20 cellular contexts compared by ENCODE assay signal in genomic region chr6:129475477-129476247, GRCh38.
DNase-seq lines count a peak whose midpoint lies in the region; ATAC-seq, FAIRE-seq and TF ChIP-seq lines count a peak whose summit lies in the region.
"Had no signal": no experiment of that assay in that cellular context is flagged by ENCODE, and none has a peak within 500 bp of the region (broad histone marks: within the 10 kb centered on the region; RNA-seq: fewer than 3 reads in every experiment).

No MANE protein-coding gene starts in this region.

- no peaks in the 10 kb centered on the region for H3K36me3 Mint-ChIP-seq in type B pancreatic cell
- H3K36me3 Mint-ChIP-seq: memory B cell had no signal

- TF ChIP-seq CTCF in right atrium auricular region (IDR thresholded peaks at IDR 0.05): no peak
- TF ChIP-seq CTCF in heart left ventricle (IDR thresholded peaks at IDR 0.05): no peak
- TF ChIP-seq CTCF in type B pancreatic cell (conservative IDR thresholded peaks at IDR 0.05): no peak

- H3K27ac ChIP-seq in right atrium auricular region: no peak overlapping the region
- H3K27ac ChIP-seq in heart left ventricle: peak overlapping the region in 1 of 12 donors; percentile 2
- H3K27ac ChIP-seq: sigmoid colon had no signal

- peaks cover 0 to 4% of the 10 kb centered on the region in 2 donors for H3K4me1 ChIP-seq in right atrium auricular region
- peaks cover 0 to 19% (median 11%) of the 10 kb centered on the region in 12 donors for H3K4me1 ChIP-seq in heart left ventricle
- H3K4me1 ChIP-seq: sigmoid colon had no signal

- ATAC-seq in Right ventricle myocardium superior (ENCODE audit: poor library complexity) (peak; percentile 36), heart left ventricle (peak in 3 of 4 donors; percentile 18 to 62 (median 22)), GM21447 (IDR thresholded peaks at IDR 0.05; ENCODE audit: unreplicated experiment) (no peak)
- ATAC-seq: GM12878 had no signal

- no peaks in the 10 kb centered on the region for H3K27me3 ChIP-seq in right atrium auricular region
- no peaks in the 10 kb centered on the region for H3K27me3 ChIP-seq in heart left ventricle
- H3K27me3 ChIP-seq: sigmoid colon had no signal

- H3K9me3 ChIP-seq in right atrium auricular region (no peaks in the 10 kb centered on the region), heart left ventricle (no peaks in the 10 kb centered on the region)
- H3K9me3 ChIP-seq: sigmoid colon had no signal

- H3K4me3 Mint-ChIP-seq in type B pancreatic cell: no peak overlapping the region
- H3K4me3 Mint-ChIP-seq: memory B cell, neural crest cell had no signal

- FAIRE-seq in urothelium cell line (lab: Jason Lieb, UNC): peak; percentile 89
- FAIRE-seq: GM12878, RCC 7860 had no signal

- no peak overlapping the region for H3K4me3 ChIP-seq in right atrium auricular region
- no peak overlapping the region for H3K4me3 ChIP-seq in heart left ventricle
- H3K4me3 ChIP-seq: GM12878, sigmoid colon had no signal

- WGBS in heart left ventricle, 4 donors: 46 to 54% (median 51%) methylated on average over 7 of the region's 7 CpGs

- no peak for TF ChIP-seq POLR2A in heart left ventricle (IDR thresholded peaks at IDR 0.05)

- in situ Hi-C loops in SK-MEL-5 (cut with HindIII; ENCODE audit: low pct_unique_long_range_greater_than_20kb, low sequenced_read_pairs): no loop called here

- no peaks in the 10 kb centered on the region for H3K9me3 Mint-ChIP-seq in type B pancreatic cell
- H3K9me3 Mint-ChIP-seq: memory B cell, neural crest cell had no signal

- peaks cover 11% of the 10 kb centered on the region for H3K4me1 Mint-ChIP-seq in type B pancreatic cell (ENCODE audit: unreplicated experiment)
- H3K4me1 Mint-ChIP-seq: memory B cell had no signal

- intact Hi-C loops in Right ventricle myocardium superior (cut with DNase I) (no loop called here), heart left ventricle (cut with DNase I) (no loop called here)

- DNase-seq in Right ventricle myocardium superior (no peak), right atrium auricular region (ENCODE audit: low spot score) (no peak), SK-MEL-5 (ENCODE audit: low read depth, low spot score) (peak; percentile 47), heart left ventricle (no peak), urothelium cell line (ENCODE audit: low spot score) (no peak), type B pancreatic cell (ENCODE audit: extremely low spot score, unreplicated experiment) (no peak)
- no peak for DNase-seq in stimulated activated CD4-positive, alpha-beta T cell treated with anti-CD3 and anti-CD28 coated beads, Interleukin-4, amount 100 ng/mL, for 1 hour
- DNase-seq: activated CD4-positive, CD25-positive, alpha-beta regulatory T cell treated with anti-CD3 and anti-CD28 coated beads, Interleukin-2, amount 50 U/mL, for 72 hours; activated CD8-positive, alpha-beta memory T cell treated with anti-CD3 and anti-CD28 coated beads, Interleukin-2, amount 50 U/mL, for 48 hours; cortex of kidney; erythroblast; KBM-7; NCI-H1092; sigmoid colon; stimulated activated CD4-positive, alpha-beta T cell treated with anti-CD3 and anti-CD28 coated beads, Interleukin-2, amount 100 ng/mL, for 48 hours had no signal

- H3K36me3 ChIP-seq in right atrium auricular region: peaks cover 35% of the 10 kb centered on the region
- peaks cover 0 to 95% (median 14%) of the 10 kb centered on the region in 9 donors for H3K36me3 ChIP-seq in heart left ventricle
- H3K36me3 ChIP-seq: sigmoid colon had no signal

- no peak overlapping the region for H3K27ac Mint-ChIP-seq in type B pancreatic cell
- H3K27ac Mint-ChIP-seq: memory B cell had no signal

- H3K27me3 Mint-ChIP-seq in type B pancreatic cell: no peaks in the 10 kb centered on the region
- H3K27me3 Mint-ChIP-seq: memory B cell had no signal
